ENCODE assay signal across 8 cellular contexts in the genomic region with DNA sequence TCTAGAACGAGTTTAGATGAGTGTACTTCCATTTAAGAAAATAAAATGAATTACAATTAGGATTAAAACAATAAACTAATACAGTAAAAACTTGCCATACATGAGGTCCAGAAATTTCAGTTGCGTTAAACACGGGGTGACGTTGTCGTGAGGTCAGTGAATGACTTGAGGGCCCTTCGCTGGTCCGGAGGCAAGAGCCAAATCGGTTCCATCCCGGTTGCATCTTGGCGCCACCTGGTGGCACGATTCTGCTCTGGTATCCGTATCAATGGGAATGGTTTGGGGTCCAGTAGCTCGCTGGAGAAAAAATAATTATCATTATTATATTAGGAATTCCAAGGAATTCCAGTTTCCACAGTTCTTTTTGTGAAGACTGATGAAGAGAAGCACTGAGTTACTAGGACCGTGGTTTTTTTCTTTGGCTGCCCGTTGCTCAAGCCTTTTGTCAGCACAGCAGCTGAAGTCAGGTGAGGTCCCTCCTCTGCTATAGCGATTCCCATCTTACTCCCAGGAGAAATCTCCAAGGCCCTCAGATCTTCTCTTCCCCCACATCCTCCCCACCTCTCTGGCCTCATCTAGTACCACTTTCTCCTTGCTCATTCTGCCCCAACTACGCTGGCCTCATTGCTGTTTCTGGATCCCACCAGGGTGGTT.
A peak's percentile ranks its signal among the peaks of the same experiment; 100 is the strongest.
DNase-seq lines count a peak whose midpoint lies in the region; TF ChIP-seq lines count a peak whose summit lies in the region.

No MANE protein-coding gene starts in this region.

- no peaks in the 10 kb centered on the region for H3K27me3 ChIP-seq in BJ (ENCODE audit: control insufficient read depth, insufficient read depth, low read length)

- DNase-seq in BJ (ENCODE audit: low read depth) (no peak), GM20000 (ENCODE audit: low spot score) (peak; percentile 72), NCI-H1092 treated with DMSO at 0.1 percent for 48 hours (lab: John Stamatoyannopoulos, UW) (peak; percentile 68), T-helper 9 cell (peak; percentile 62), astrocyte of the hippocampus (ENCODE audit: low read depth, low spot score) (peak; percentile 84), iPS DF 4.7 (ENCODE audit: extremely low read depth, low spot score) (peak; percentile 46), occipital lobe (lab: John Stamatoyannopoulos, UW) (no peak)
- peak; percentile 45 to 58 for DNase-seq in stimulated activated CD4-positive, alpha-beta T cell treated with anti-CD3 and anti-CD28 coated beads, Interleukin-15, amount 100 ng/mL, for 48 hours (ENCODE audit: low read depth in 2 of 2)

- no peak overlapping the region for H3K4me3 ChIP-seq in BJ (ENCODE audit: low read depth, low read length)

- POLR2A ChIA-PET in BJ (lab: Charles Lee): no interaction called here

- CTCF ChIA-PET in BJ (lab: Yijun Ruan, JAX): interaction anchor here (0.6 to 3.4 kb wide), 15 partner anchors 9 to 733 kb away, joined by 3 to 44 read pairs (median 3); no protein-coding TSS in a partner anchor

- TF ChIP-seq CTCF in BJ (IDR thresholded peaks at IDR 0.05; ENCODE audit: insufficient read depth, low read depth, low read length) (peak; percentile 85), GM20000 (IDR thresholded peaks at IDR 0.05; ENCODE audit: extremely low read depth, missing control alignments) (peak; percentile 63)

- H3K36me3 ChIP-seq in BJ (ENCODE audit: control insufficient read depth, insufficient read depth, low read length): no peaks in the 10 kb centered on the region

Comparison
In these comparisons a context has a peak if more than half of its experiments do, and no peak if none do; other contexts are left out.
1. DNase-seq: peak in GM20000 (single experiment), NCI-H1092 treated with DMSO at 0.1 percent for 48 hours (single experiment), T-helper 9 cell (single experiment), astrocyte of the hippocampus (single experiment), iPS DF 4.7 (single experiment) and stimulated activated CD4-positive, alpha-beta T cell treated with anti-CD3 and anti-CD28 coated beads, Interleukin-15, amount 100 ng/mL, for 48 hours (2 of 2); none in BJ (single experiment) and occipital lobe (single experiment).